ENCODE assay signal across 23 cellular contexts in the genomic region with DNA sequence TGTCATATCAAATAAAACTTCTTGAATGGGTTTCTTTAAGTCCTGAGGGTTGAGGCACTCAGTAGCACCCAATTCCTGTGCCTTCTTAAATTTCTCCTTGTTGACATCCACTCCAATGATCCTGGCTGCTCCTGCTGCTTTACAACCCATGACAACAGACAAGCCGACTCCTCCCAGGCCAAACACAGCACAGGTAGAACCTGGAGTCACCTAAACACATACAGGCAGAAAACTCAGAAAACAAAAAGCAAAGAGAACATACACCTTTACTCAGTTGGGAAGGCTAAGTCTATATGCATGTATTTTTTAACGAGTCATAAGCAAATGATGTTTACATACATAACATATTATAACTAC. TPM values are rescaled to one million over a fixed set of nuclear protein-coding genes. Genes with fewer than 3 reads are reported as not detected.
DNase-seq lines count a peak whose midpoint lies in the region; ATAC-seq and TF ChIP-seq lines count a peak whose summit lies in the region.
"Had no signal": no experiment of that assay in that cellular context is flagged by ENCODE, and none has a peak within 500 bp of the region (broad histone marks: within the 10 kb centered on the region; RNA-seq: fewer than 3 reads in every experiment).

No MANE protein-coding gene starts in this region.

- peak overlapping the region; percentile 81; the same call in 1 of the 2 replicates for H3K27ac ChIP-seq in IMR-90 (ENCODE audit: insufficient read depth, low read length)
- peak overlapping the region; percentile 1 to 10 for H3K27ac ChIP-seq in coronary artery
- peak overlapping the region; percentile 1 for H3K27ac ChIP-seq in upper lobe of right lung
- H3K27ac ChIP-seq in gastrocnemius medialis, result no peak overlapping the region
- H3K27ac ChIP-seq: GM23248 had no signal

- H3K4me3 ChIP-seq in IMR-90 (ENCODE audit: insufficient read depth, low read depth, low read length) (no peak overlapping the region), coronary artery (no peak overlapping the region), mucosa of descending colon (no peak overlapping the region), upper lobe of right lung (no peak overlapping the region), gastrocnemius medialis (no peak overlapping the region)
- H3K4me3 ChIP-seq: GM23248 had no signal

- ATAC-seq in IMR-90 (ENCODE audit: low read depth), result no peak
- ATAC-seq in mucosa of descending colon, result peak; percentile 18
- no peak for ATAC-seq in upper lobe of right lung
- no peak for ATAC-seq in gastrocnemius medialis
- ATAC-seq: HepG2 had no signal

- H3K4me1 ChIP-seq in IMR-90 (ENCODE audit: control insufficient read depth, insufficient read depth, low read length), result peaks cover 12% of the 10 kb centered on the region
- H3K4me1 ChIP-seq in mucosa of descending colon (ENCODE audit: low read depth), result peaks cover 5% of the 10 kb centered on the region
- H3K4me1 ChIP-seq in upper lobe of right lung, result peaks cover 8% of the 10 kb centered on the region
- no peaks in the 10 kb centered on the region for H3K4me1 ChIP-seq in gastrocnemius medialis

- peak overlapping the region; percentile 15; the same call in 1 of the 3 replicates for H2BK15ac ChIP-seq in IMR-90 (ENCODE audit: low read depth, low read length)

- TF ChIP-seq CTCF in IMR-90 (conservative IDR thresholded peaks at IDR 0.05; ENCODE audit: low read depth, low read length) (no peak), coronary artery (IDR thresholded peaks at IDR 0.05) (no peak), mucosa of descending colon (IDR thresholded peaks at IDR 0.05) (no peak), upper lobe of right lung (IDR thresholded peaks at IDR 0.05) (no peak), gastrocnemius medialis (IDR thresholded peaks at IDR 0.05 in 4 of 5, conservative IDR thresholded peaks at IDR 0.05 in 1 of 5) (no peak), endothelial cell (IDR thresholded peaks at IDR 0.05; ENCODE audit: unreplicated experiment) (no peak)

- H3K56ac ChIP-seq in IMR-90 (ENCODE audit: extremely low read depth, insufficient read depth, low read length), result no peak overlapping the region

- in situ Hi-C loops in IMR-90 (cut with MboI; ENCODE audit: low sequenced_read_pairs) (no loop called here), gastrocnemius medialis (cut with MboI; ENCODE audit: low sequenced_read_pairs in 4 of 4) (loop anchor here in 1 of 4 donors (10.0 kb wide), 1 partner anchor 196 kb away; no protein-coding TSS in a partner anchor)

- CTCF ChIA-PET in IMR-90 (lab: Yijun Ruan, JAX), result no interaction called here

- H3K9me3 ChIP-seq in IMR-90 (ENCODE audit: control insufficient read depth, insufficient read depth, low read length) (no peaks in the 10 kb centered on the region), mucosa of descending colon (no peaks in the 10 kb centered on the region), upper lobe of right lung (no peaks in the 10 kb centered on the region), gastrocnemius medialis (no peaks in the 10 kb centered on the region)

- no peak overlapping the region for H3K23ac ChIP-seq in IMR-90 (ENCODE audit: low read depth, low read length)

- H3K4ac ChIP-seq in IMR-90 (ENCODE audit: low read depth, low read length), result peak overlapping the region; percentile 54; the same call in 1 of the 2 replicates

- peak overlapping the region; percentile 69 for H4K5ac ChIP-seq in IMR-90 (ENCODE audit: low read depth, low read length)

- H3K4me2 ChIP-seq in IMR-90 (ENCODE audit: low read depth, low read length), result no peak overlapping the region

- H3K36me3 Mint-ChIP-seq in endothelial cell (ENCODE audit: low read depth, unreplicated experiment), result no peaks in the 10 kb centered on the region

- H2BK120ac ChIP-seq in IMR-90 (ENCODE audit: low read depth, low read length), result peak overlapping the region; percentile 71

- H3K9me1 ChIP-seq in IMR-90 (ENCODE audit: insufficient read depth, low read length), result no peaks in the 10 kb centered on the region

- peak overlapping the region; percentile 90 for H3K18ac ChIP-seq in IMR-90 (ENCODE audit: low read depth, low read length)

- H4K20me1 ChIP-seq in IMR-90 (ENCODE audit: insufficient read depth, low read length), result no peaks in the 10 kb centered on the region

- H3K4me1 Mint-ChIP-seq in endothelial cell (ENCODE audit: unreplicated experiment), result no peaks in the 10 kb centered on the region

- peak overlapping the region; percentile 53 for H2BK20ac ChIP-seq in IMR-90 (ENCODE audit: low read depth, low read length)

- H3K27me3 ChIP-seq in IMR-90 (ENCODE audit: control insufficient read depth, insufficient read depth, low read length) (no peaks in the 10 kb centered on the region), upper lobe of right lung (no peaks in the 10 kb centered on the region), gastrocnemius medialis (no peaks in the 10 kb centered on the region)

- H2AFZ ChIP-seq in IMR-90 (replicated peaks; ENCODE audit: low read length, poor library complexity), result no peak overlapping the region
- H2AFZ ChIP-seq: GM23248 had no signal

- intact Hi-C loops in IMR-90 (cut with micrococcal nuclease) (no loop called here), mucosa of descending colon (cut with DNase I, micrococcal nuclease) (no loop called here), upper lobe of right lung (cut with DNase I) (loop anchor here (10.0 kb wide), 1 partner anchor 196 kb away; no protein-coding TSS in a partner anchor), gastrocnemius medialis (cut with DNase I; ENCODE audit: low total_unique reads) (no loop called here)

- H4K91ac ChIP-seq in IMR-90 (ENCODE audit: insufficient read depth, low read depth, low read length), result no peak overlapping the region; the same call in 1 of the 2 replicates

- dilution Hi-C loops in IMR-90 (cut with HindIII; ENCODE audit: low sequenced_read_pairs, unreplicated experiment), result no loop called here

- no peak overlapping the region for H4K8ac ChIP-seq in IMR-90 (ENCODE audit: low read depth in 2 of 2, low read length in 2 of 2)

- 0 out of 2 replicates have a peak overlapping the region, but pooled peaks have one; percentile 2 for H2AK5ac ChIP-seq in IMR-90 (ENCODE audit: low read depth, low read length)

- H3K79me1 ChIP-seq in IMR-90 (ENCODE audit: low read depth in 1 of 2, low read length in 2 of 2), result no peaks in the 10 kb centered on the region

- no peak overlapping the region for H2AK9ac ChIP-seq in IMR-90 (replicated peaks; ENCODE audit: low read depth, low read length, poor library complexity)

- no peak overlapping the region for H3K9ac ChIP-seq in IMR-90 (ENCODE audit: low read depth, low read length)
- H3K9ac ChIP-seq: GM23248 had no signal

- H3K9me3 Mint-ChIP-seq in endothelial cell (ENCODE audit: unreplicated experiment), result no peaks in the 10 kb centered on the region

- H2BK5ac ChIP-seq in IMR-90 (ENCODE audit: low read depth, low read length, poor library complexity, severe bottlenecking), result no peak overlapping the region

- DNase-seq in IMR-90 (no peak), coronary artery (ENCODE audit: low spot score) (no peak), mucosa of descending colon (peak in 1 of 3 donors; percentile 24), upper lobe of right lung (no peak), gastrocnemius medialis (no peak), endothelial cell (ENCODE audit: low spot score) (no peak), NCI-H2196 (lab: John Stamatoyannopoulos, UW; ENCODE audit: unreplicated experiment) (no peak), NK-92 (lab: John Stamatoyannopoulos, UW; ENCODE audit: unreplicated experiment) (no peak)
- DNase-seq: C1 segment of cervical spinal cord; DND-41; GM23248; NCI-H1048; NCI-H146; NCI-H2081; NCI-H345; NCI-H526 treated with DMSO at 0.1 percent for 48 hours; NK-92 treated with Interleukin-12 subunit alpha and Interleukin-12 subunit beta, amount 100 ng/mL, for 24 hours; SIG-M5 had no signal

- H3K36me3 ChIP-seq in IMR-90 (ENCODE audit: control insufficient read depth, insufficient read depth, low read length) (no peaks in the 10 kb centered on the region), mucosa of descending colon (ENCODE audit: low read depth) (no peaks in the 10 kb centered on the region), upper lobe of right lung (no peaks in the 10 kb centered on the region), gastrocnemius medialis (no peaks in the 10 kb centered on the region)

- POLR2A ChIA-PET in IMR-90 (lab: Charles Lee; ENCODE audit: unreplicated experiment), result no interaction called here

- H3K27ac Mint-ChIP-seq in endothelial cell (ENCODE audit: unreplicated experiment), result no peak overlapping the region

- no peak for TF ChIP-seq RAD21 in IMR-90 (IDR thresholded peaks at IDR 0.05; ENCODE audit: low read length)

- no peak overlapping the region for H3K4me3 Mint-ChIP-seq in endothelial cell (ENCODE audit: unreplicated experiment)

- BruUV-seq in IMR-90 (replicated peaks; lab: Mats Ljungman, UMichigan), result no TSS peak

- H3K27me3 Mint-ChIP-seq in endothelial cell (ENCODE audit: unreplicated experiment), result no peaks in the 10 kb centered on the region

- no CpG with 5 or more reads among the region's 2 CpGs for WGBS in IMR-90 (ENCODE audit: extremely low coverage in 2 of 2, insufficient read length in 1 of 2), 2 experiments

- H3K14ac ChIP-seq in IMR-90 (replicated peaks; ENCODE audit: low read depth, low read length), result peak overlapping the region; percentile 50; the same call in 1 of the 2 replicates

- TF ChIP-seq POLR2A in IMR-90 (IDR thresholded peaks at IDR 0.05; ENCODE audit: low read depth, low read length), result no peak
- no peak for TF ChIP-seq POLR2A in gastrocnemius medialis (IDR thresholded peaks at IDR 0.05)

TF ChIP-seq in IMR-90, 13 proteins besides CTCF, POLR2A, EP300 and RAD21 (continues in another document):
- TF ChIP-seq BHLHE40 (IDR thresholded peaks at IDR 0.05; ENCODE audit: low read depth, low read length) (no peak), NFE2L2 (IDR thresholded peaks at IDR 0.05; ENCODE audit: low read depth, low read length) (no peak), MAZ (IDR thresholded peaks at IDR 0.05; ENCODE audit: borderline replicate concordance, low read depth, low read length) (no peak), CEBPB (IDR thresholded peaks at IDR 0.05; ENCODE audit: low read depth, low read length) (no peak)

RNA-seq across cellular contexts. Expression of gene ADH6, which starts 10.3 kb away (rescaled TPM):
- total RNA-seq in IMR-90 (2012; rRNA removed) (not detected in 2 replicates), mucosa of descending colon (10 to 100 TPM in 2 of 3 donors, 1 to 10 TPM in 1; 6.2 to 18.6 (median 16.6) TPM), upper lobe of right lung (0.61 TPM), gastrocnemius medialis (under 1 TPM in 2 of 4 donors, not detected in 2; 0.16 to 0.49 TPM), endothelial cell (ENCODE audit: unreplicated experiment) (not detected)
- polyA plus RNA-seq in IMR-90 (2012; rRNA removed), result not detected in 2 replicates
- polyA plus RNA-seq in IMR-90 (2012; cell fraction: cytosol; rRNA removed), result not detected in 2 replicates
- not detected in 2 replicates for polyA plus RNA-seq in IMR-90 (2012; cell fraction: nucleus; rRNA removed; ENCODE audit: low replicate concordance)
- total RNA-seq: A673, GM23248, MCF 10A, OCI-LY7, RPMI7951 had no signal
- polyA plus RNA-seq: GM23248 had no signal

Comparison
In these comparisons a context has a peak if more than half of its experiments do, and no peak if none do; other contexts are left out.
1. H3K27ac ChIP-seq: peak in IMR-90 (single experiment), coronary artery (2 of 2) and upper lobe of right lung (single experiment); none in gastrocnemius medialis (0 of 4).